In genomic region chr3:53166781-53167291, GRCh38 we compare ENCODE assay signal across 10 cellular contexts.
DNase-seq lines count a peak whose midpoint lies in the region; ATAC-seq and TF ChIP-seq lines count a peak whose summit lies in the region.
"Had no signal": no experiment of that assay in that cellular context is flagged by ENCODE, and none has a peak within 500 bp of the region (broad histone marks: within the 10 kb centered on the region; RNA-seq: fewer than 3 reads in every experiment).

No MANE protein-coding gene starts in this region.

- H3K27ac Mint-ChIP-seq in stimulated activated naive CD8-positive, alpha-beta T cell treated with anti-CD3 and anti-CD28 coated beads, Interleukin-15, amount 100 ng/mL, for 72 hours: no peak overlapping the region

- H3K4me1 Mint-ChIP-seq in stimulated activated naive CD8-positive, alpha-beta T cell treated with anti-CD3 and anti-CD28 coated beads, Interleukin-15, amount 100 ng/mL, for 72 hours: peaks cover 64% of the 10 kb centered on the region

- H3K27me3 ChIP-seq in WERI-Rb-1 (ENCODE audit: insufficient read depth, low read depth, severe bottlenecking): no peaks in the 10 kb centered on the region
- H3K27me3 ChIP-seq in tibial artery: no peaks in the 10 kb centered on the region

- intact Hi-C loops in tibial artery (cut with DNase I; ENCODE audit: low total_unique reads): no loop called here

- H3K27me3 Mint-ChIP-seq in stimulated activated naive CD8-positive, alpha-beta T cell treated with anti-CD3 and anti-CD28 coated beads, Interleukin-15, amount 100 ng/mL, for 72 hours: no peaks in the 10 kb centered on the region
- H3K27me3 Mint-ChIP-seq: central memory CD8-positive, alpha-beta T cell had no signal

- H3K9me3 Mint-ChIP-seq in stimulated activated naive CD8-positive, alpha-beta T cell treated with anti-CD3 and anti-CD28 coated beads, Interleukin-15, amount 100 ng/mL, for 72 hours: no peaks in the 10 kb centered on the region
- H3K9me3 Mint-ChIP-seq: central memory CD8-positive, alpha-beta T cell had no signal

- H3K4me3 Mint-ChIP-seq in stimulated activated naive CD8-positive, alpha-beta T cell treated with anti-CD3 and anti-CD28 coated beads, Interleukin-15, amount 100 ng/mL, for 72 hours: no peak overlapping the region
- H3K4me3 Mint-ChIP-seq: central memory CD8-positive, alpha-beta T cell had no signal

- H3K9me3 ChIP-seq in WERI-Rb-1 (ENCODE audit: severe bottlenecking): no peaks in the 10 kb centered on the region
- no peaks in the 10 kb centered on the region for H3K9me3 ChIP-seq in tibial artery

- peaks cover 0 to 75% (median 26%) of the 10 kb centered on the region in 4 donors for H3K4me1 ChIP-seq in tibial artery

- H3K27ac ChIP-seq in WERI-Rb-1 (peak overlapping the region; percentile 70), tibial artery (peak overlapping the region; percentile 43 to 52)

- H3K4me3 ChIP-seq in WERI-Rb-1 (ENCODE audit: low read depth, low read length) (no peak overlapping the region), tibial artery (no peak overlapping the region)

- DNase-seq in WERI-Rb-1: peak; percentile 81
- DNase-seq in hypothalamus (lab: John Stamatoyannopoulos, UW): peak in 27 of 51 donors; percentile 4 to 58 (median 27)
- peak; percentile 74 to 84 for DNase-seq in tibial artery
- DNase-seq in stimulated activated naive CD8-positive, alpha-beta T cell treated with anti-CD3 and anti-CD28 coated beads, Interleukin-15, amount 100 ng/mL, for 72 hours: no peak
- DNase-seq in NAMALWA (ENCODE audit: low spot score): no peak
- no peak for DNase-seq in NCI-H2227 (lab: John Stamatoyannopoulos, UW; ENCODE audit: unreplicated experiment)
- DNase-seq: stimulated activated CD4-positive, alpha-beta T cell treated with anti-CD3 and anti-CD28 coated beads, Interleukin-4, amount 100 ng/mL, for 24 hours had no signal

- peak; percentile 9 for ATAC-seq in HG03354 (IDR thresholded peaks at IDR 0.05; ENCODE audit: poor library complexity, severe bottlenecking, unreplicated experiment)
- no peak for ATAC-seq in stimulated activated naive CD8-positive, alpha-beta T cell treated with anti-CD3 and anti-CD28 coated beads, Interleukin-15, amount 100 ng/mL, for 72 hours
- ATAC-seq in GM19467 (IDR thresholded peaks at IDR 0.05; ENCODE audit: unreplicated experiment): no peak

- TF ChIP-seq CTCF in WERI-Rb-1 (IDR thresholded peaks at IDR 0.05; ENCODE audit: low read depth, low read length): no peak
- TF ChIP-seq CTCF in tibial artery (IDR thresholded peaks at IDR 0.05): no peak

- H3K36me3 ChIP-seq in WERI-Rb-1 (peaks cover 13% of the 10 kb centered on the region), tibial artery (peaks cover 0 to 4% (median 0%) of the 10 kb centered on the region in 3 donors)

Comparison
In these comparisons a context has a peak if more than half of its experiments do, and no peak if none do; other contexts are left out.
1. DNase-seq: peak in WERI-Rb-1 (single experiment), hypothalamus (27 of 51) and tibial artery (2 of 2); none in stimulated activated naive CD8-positive, alpha-beta T cell treated with anti-CD3 and anti-CD28 coated beads, Interleukin-15, amount 100 ng/mL, for 72 hours (0 of 2), NAMALWA (single experiment) and NCI-H2227 (single experiment).